Comparison of ENCODE assay signal across 11 cellular contexts in genomic region chr2:219551412-219551811, GRCh38. TPM values are rescaled to one million over a fixed set of nuclear protein-coding genes. Genes with fewer than 3 reads are reported as not detected.
A peak's percentile ranks its signal among the peaks of the same experiment; 100 is the strongest.
DNase-seq lines count a peak whose midpoint lies in the region; ATAC-seq and TF ChIP-seq lines count a peak whose summit lies in the region.
"Had no signal": no experiment of that assay in that cellular context is flagged by ENCODE, and none has a peak within 500 bp of the region (broad histone marks: within the 10 kb centered on the region; RNA-seq: fewer than 3 reads in every experiment).

No MANE protein-coding gene starts in this region.

- no peaks in the 10 kb centered on the region for H3K36me3 ChIP-seq in adipocyte (ENCODE audit: control insufficient read depth, insufficient read depth, low read length, severe bottlenecking)
- peaks cover 9% of the 10 kb centered on the region; the same call in 1 of the 2 replicates for H3K36me3 ChIP-seq in iPS-20b (ENCODE audit: insufficient read depth, low read depth, low read length)
- H3K36me3 ChIP-seq in uterus: no peaks in the 10 kb centered on the region

- H3K9ac ChIP-seq in adipocyte (ENCODE audit: low read length) (no peak overlapping the region), iPS-20b (ENCODE audit: low read depth, low read length) (peak overlapping the region; percentile 76; the same call in 1 of the 2 replicates)

- ATAC-seq in left cardiac atrium (peak; percentile 4 to 63), Right ventricle myocardium inferior (no peak), HG02759 (IDR thresholded peaks at IDR 0.05; ENCODE audit: unreplicated experiment) (no peak), HG03457 (IDR thresholded peaks at IDR 0.05; ENCODE audit: unreplicated experiment) (no peak)

- H3K27ac Mint-ChIP-seq in activated CD4-positive, alpha-beta memory T cell treated with anti-CD3 and anti-CD28 coated beads, Interleukin-2, amount 10 ng/mL, durations not matched to agents 7 days and 5 days: no peak overlapping the region

- peaks cover 8% of the 10 kb centered on the region for H3K4me1 Mint-ChIP-seq in activated CD4-positive, alpha-beta memory T cell treated with anti-CD3 and anti-CD28 coated beads, Interleukin-2, amount 10 ng/mL, durations not matched to agents 7 days and 5 days

- H3K9me3 ChIP-seq in adipocyte (ENCODE audit: control insufficient read depth, low read length): no peaks in the 10 kb centered on the region
- no peaks in the 10 kb centered on the region for H3K9me3 ChIP-seq in iPS-20b (ENCODE audit: insufficient read depth, low read depth, low read length)
- no peaks in the 10 kb centered on the region for H3K9me3 ChIP-seq in uterus
- H3K9me3 ChIP-seq: heart left ventricle had no signal

- H3K27me3 ChIP-seq in adipocyte (replicated peaks; ENCODE audit: control insufficient read depth, insufficient read depth, low read length) (no peaks in the 10 kb centered on the region), iPS-20b (ENCODE audit: insufficient read depth, low read length) (peaks cover 36% of the 10 kb centered on the region), uterus (no peaks in the 10 kb centered on the region)

- intact Hi-C loops in left cardiac atrium (cut with DNase I): no loop called here
- intact Hi-C loops in Right ventricle myocardium inferior (cut with DNase I): no loop called here
- intact Hi-C loops in uterus (cut with DNase I; ENCODE audit: low total_unique reads): no loop called here

- H3K4me3 Mint-ChIP-seq in activated CD4-positive, alpha-beta memory T cell treated with anti-CD3 and anti-CD28 coated beads, Interleukin-2, amount 10 ng/mL, durations not matched to agents 7 days and 5 days: no peak overlapping the region

- CTCF ChIA-PET in activated CD4-positive, alpha-beta memory T cell treated with anti-CD3 and anti-CD28 coated beads, Interleukin-2, amount 10 ng/mL, durations not matched to agents 7 days and 5 days (lab: Charles Lee): interaction anchor here (1.5 to 3.6 kb wide), 2 partner anchors 9 to 10 kb away, joined by 8 to 12 read pairs; no protein-coding TSS in a partner anchor

- H3K4me3 ChIP-seq in adipocyte (ENCODE audit: low read length): no peak overlapping the region
- peak overlapping the region; percentile 93 for H3K4me3 ChIP-seq in iPS-20b (ENCODE audit: low read length)
- peak overlapping the region; percentile 45 to 59 for H3K4me3 ChIP-seq in uterus

- no peaks in the 10 kb centered on the region for H3K9me3 Mint-ChIP-seq in activated CD4-positive, alpha-beta memory T cell treated with anti-CD3 and anti-CD28 coated beads, Interleukin-2, amount 10 ng/mL, durations not matched to agents 7 days and 5 days

- POLR2A ChIA-PET in activated CD4-positive, alpha-beta memory T cell treated with anti-CD3 and anti-CD28 coated beads, Interleukin-2, amount 10 ng/mL, durations not matched to agents 7 days and 5 days (lab: Charles Lee): interaction anchor here (1.0 to 1.2 kb wide), 2 partner anchors 11 to 54 kb away, joined by 3 to 4 read pairs; no protein-coding TSS in a partner anchor

- DNase-seq in left cardiac atrium (peak; percentile 57), Right ventricle myocardium inferior (ENCODE audit: missing footprints) (no peak), adipocyte (ENCODE audit: low read depth) (peak; percentile 43), uterus (peak; percentile 52 to 70)
- DNase-seq in activated CD4-positive, alpha-beta memory T cell treated with anti-CD3 and anti-CD28 coated beads, Interleukin-2, amount 10 ng/mL, durations not matched to agents 7 days and 5 days: no peak
- DNase-seq: activated CD8-positive, alpha-beta memory T cell treated with anti-CD3 and anti-CD28 coated beads, Interleukin-2, amount 50 U/mL, for 4 hours; stimulated activated CD4-positive, alpha-beta T cell treated with anti-CD3 and anti-CD28 coated beads, Interleukin-2, amount 100 ng/mL, for 48 hours had no signal

- no peaks in the 10 kb centered on the region for H3K36me3 Mint-ChIP-seq in activated CD4-positive, alpha-beta memory T cell treated with anti-CD3 and anti-CD28 coated beads, Interleukin-2, amount 10 ng/mL, durations not matched to agents 7 days and 5 days (ENCODE audit: low read depth)

- TF ChIP-seq CTCF in uterus (IDR thresholded peaks at IDR 0.05): no peak

- TF ChIP-seq POLR2A in uterus (IDR thresholded peaks at IDR 0.05): peak in 1 of 2 donors; percentile 21

- H3K27me3 Mint-ChIP-seq in activated CD4-positive, alpha-beta memory T cell treated with anti-CD3 and anti-CD28 coated beads, Interleukin-2, amount 10 ng/mL, durations not matched to agents 7 days and 5 days: peaks cover 23% of the 10 kb centered on the region

- H3K27ac ChIP-seq in iPS-20b (ENCODE audit: low read length): no peak overlapping the region
- peak overlapping the region; percentile 43 to 79 for H3K27ac ChIP-seq in uterus

- peaks cover 13% of the 10 kb centered on the region for H3K4me1 ChIP-seq in adipocyte (ENCODE audit: control insufficient read depth, insufficient read depth, low read length)
- 0 out of 2 replicates have a peak, but pooled peaks cover 3% of the 10 kb centered on the region for H3K4me1 ChIP-seq in iPS-20b (ENCODE audit: insufficient read depth, low read length)
- H3K4me1 ChIP-seq in uterus: peaks cover 3 to 17% of the 10 kb centered on the region in 2 donors

RNA-seq across cellular contexts. Expression of gene TMEM198, which starts 7.6 kb away (rescaled TPM):
- 1 to 10 TPM; 3.2 to 4.1 TPM for total RNA-seq in left cardiac atrium
- 2.7 TPM for total RNA-seq in Right ventricle myocardium inferior
- 1 to 10 TPM in 2 of 4 donors, under 1 TPM in 1, not detected in 1; 0.77 to 5.3 (median 5.1) TPM for total RNA-seq in uterus
- 1 to 10 TPM in 1 of 2 experiments, under 1 TPM in 1; 0.95 to 1.0 TPM for total RNA-seq in activated CD4-positive, alpha-beta memory T cell treated with anti-CD3 and anti-CD28 coated beads, Interleukin-2, amount 10 ng/mL, durations not matched to agents 7 days and 5 days

RNA-seq across cellular contexts. Expression of gene CHPF, which starts 7.8 kb away (rescaled TPM):
- total RNA-seq in left cardiac atrium: 100 to 1,000 TPM in 1 of 2 donors, 10 to 100 TPM in 1; 72.4 to 113 TPM
- total RNA-seq in Right ventricle myocardium inferior: 92.2 TPM
- total RNA-seq in uterus: 100 to 1,000 TPM in 1 of 4 donors, 10 to 100 TPM in 3; 16.5 to 194 (median 42.5) TPM
- 10 to 100 TPM; 14.5 to 14.9 TPM for total RNA-seq in activated CD4-positive, alpha-beta memory T cell treated with anti-CD3 and anti-CD28 coated beads, Interleukin-2, amount 10 ng/mL, durations not matched to agents 7 days and 5 days

RNA-seq across cellular contexts. Expression of gene OBSL1, which starts 19.9 kb away (rescaled TPM):
- total RNA-seq in left cardiac atrium: 100 to 1,000 TPM; 121 to 187 TPM
- 158 TPM for total RNA-seq in Right ventricle myocardium inferior
- 100 to 1,000 TPM in 2 of 4 donors, 10 to 100 TPM in 2; 53.2 to 146 (median 113) TPM for total RNA-seq in uterus
- total RNA-seq in activated CD4-positive, alpha-beta memory T cell treated with anti-CD3 and anti-CD28 coated beads, Interleukin-2, amount 10 ng/mL, durations not matched to agents 7 days and 5 days: not detected

RNA-seq across cellular contexts. Expression of gene INHA, which starts 20.7 kb away (rescaled TPM):
- total RNA-seq in left cardiac atrium: 10 to 100 TPM in 1 of 2 donors, 1 to 10 TPM in 1; 2.2 to 16.2 TPM
- 1.9 TPM for total RNA-seq in Right ventricle myocardium inferior
- 1 to 10 TPM in 1 of 4 donors, not detected in 3; 2.4 TPM for total RNA-seq in uterus
- total RNA-seq in activated CD4-positive, alpha-beta memory T cell treated with anti-CD3 and anti-CD28 coated beads, Interleukin-2, amount 10 ng/mL, durations not matched to agents 7 days and 5 days: not detected

RNA-seq across cellular contexts. Expression of gene ASIC4, which starts 37.1 kb away (rescaled TPM):
- under 1 TPM in 1 of 2 donors, not detected in 1; 0.32 TPM for total RNA-seq in left cardiac atrium
- total RNA-seq in Right ventricle myocardium inferior: not detected
- total RNA-seq in uterus: under 1 TPM in 2 of 4 donors, not detected in 2; 0.21 to 0.30 TPM
- under 1 TPM in 1 of 2 experiments, not detected in 1; 0.13 TPM for total RNA-seq in activated CD4-positive, alpha-beta memory T cell treated with anti-CD3 and anti-CD28 coated beads, Interleukin-2, amount 10 ng/mL, durations not matched to agents 7 days and 5 days

Comparison
In these comparisons a context has a peak if more than half of its experiments do, and no peak if none do; other contexts are left out.
1. ATAC-seq: peak in left cardiac atrium (2 of 2); none in Right ventricle myocardium inferior (single experiment), HG02759 (single experiment) and HG03457 (single experiment).
2. DNase-seq: peak in left cardiac atrium (single experiment), adipocyte (single experiment) and uterus (2 of 2); none in Right ventricle myocardium inferior (single experiment) and activated CD4-positive, alpha-beta memory T cell treated with anti-CD3 and anti-CD28 coated beads, Interleukin-2, amount 10 ng/mL, durations not matched to agents 7 days and 5 days (single experiment).
3. RNA of gene OBSL1, which starts 19.9 kb away (total RNA-seq): 121 to 187 TPM in left cardiac atrium, 158 TPM in Right ventricle myocardium inferior (single experiment) and 53.2 to 146 TPM in uterus; not detected in activated CD4-positive, alpha-beta memory T cell treated with anti-CD3 and anti-CD28 coated beads, Interleukin-2, amount 10 ng/mL, durations not matched to agents 7 days and 5 days; every median in the first group is over 10 times any median in the second.